ENCODE assay signal across 15 cellular contexts in genomic region chr11:73997120-73997772, GRCh38. TPM values are rescaled to one million over a fixed set of nuclear protein-coding genes. Genes with fewer than 3 reads are reported as not detected.
DNase-seq lines count a peak whose midpoint lies in the region; ATAC-seq, FAIRE-seq and TF ChIP-seq lines count a peak whose summit lies in the region.
"Had no signal": no experiment of that assay in that cellular context is flagged by ENCODE, and none has a peak within 500 bp of the region (broad histone marks: within the 10 kb centered on the region; RNA-seq: fewer than 3 reads in every experiment).

No MANE protein-coding gene starts in this region.

- H4K20me1 ChIP-seq in GM12878 (ENCODE audit: control insufficient read depth, insufficient read depth) = no peaks in the 10 kb centered on the region

- intact Hi-C loops in GM12878 (cut with micrococcal nuclease; ENCODE audit: unreplicated experiment) = loop anchor here (2.0 to 10.0 kb wide), 2 partner anchors 14 to 1818 kb away; partner anchors contain the start of gene UVRAG

- no TSS peak for BruUV-seq in GM12878 (replicated peaks; lab: Mats Ljungman, UMichigan)

- no peaks in the 10 kb centered on the region for H3K27me3 Mint-ChIP-seq in stimulated activated memory B cell treated with anti-CD40 and anti-IgM and Interleukin-4, amounts not matched to agents 10 μg/mL and 1 μg/mL and 100 μg/mL, for 72 hours

- FAIRE-seq in GM12878 (lab: Jason Lieb, UNC) = no peak
- FAIRE-seq: endothelial cell of umbilical vein had no signal

- H3K4me3 Mint-ChIP-seq in stimulated activated memory B cell treated with anti-CD40 and anti-IgM and Interleukin-4, amounts not matched to agents 10 μg/mL and 1 μg/mL and 100 μg/mL, for 72 hours = no peak overlapping the region

- no peaks in the 10 kb centered on the region for H3K36me3 ChIP-seq in GM12878 (ENCODE audit: control insufficient read depth in 2 of 2, insufficient read depth in 2 of 2, low read length in 1 of 2)

- peak; percentile 36 for DNase-seq in activated effector memory CD4-positive, alpha-beta T cell treated with anti-CD3 and anti-CD28 coated beads, Interleukin-2, amount 50 U/mL, for 16 hours
- no peak for DNase-seq in activated effector memory CD4-positive, alpha-beta T cell treated with Interleukin-2 at 50 U/mL for 16 hours
- DNase-seq in NAMALWA (ENCODE audit: low spot score) = peak; percentile 44
- DNase-seq in GM12878 (ENCODE audit: low read depth, low spot score) = no peak
- DNase-seq in NCI-H510A treated with DMSO at 0.1 percent for 48 hours (lab: John Stamatoyannopoulos, UW) = no peak
- no peak for DNase-seq in globus pallidus (ENCODE audit: low spot score)
- no peak for DNase-seq in COLO668 (lab: John Stamatoyannopoulos, UW; ENCODE audit: unreplicated experiment)
- DNase-seq: activated naive CD4-positive, alpha-beta T cell treated with Interleukin-2 at 50 U/mL for 16 hours; NCI-H1417 treated with DMSO at 0.1 percent for 48 hours; NCI-H446 treated with DMSO at 0.1 percent for 48 hours; OCI-M1 had no signal

- no peak overlapping the region for H3K4me3 ChIP-seq in GM12878

- peak overlapping the region; percentile 36; the same call in 1 of the 2 replicates for H3K27ac ChIP-seq in GM12878 (ENCODE audit: control insufficient read depth, insufficient read depth)
- H3K27ac ChIP-seq: parathyroid adenoma had no signal

- H3K36me3 Mint-ChIP-seq in stimulated activated memory B cell treated with anti-CD40 and anti-IgM and Interleukin-4, amounts not matched to agents 10 μg/mL and 1 μg/mL and 100 μg/mL, for 72 hours = peaks cover 9% of the 10 kb centered on the region

- peak overlapping the region; percentile 1; the same call in 1 of the 2 replicates for H2AFZ ChIP-seq in GM12878 (ENCODE audit: control insufficient read depth, low read depth, low read length)
- H2AFZ ChIP-seq: parathyroid adenoma had no signal

- peak; percentile 28 for ATAC-seq in GM12878
- ATAC-seq in stimulated activated memory B cell treated with anti-CD40 and anti-IgM and Interleukin-4, amounts not matched to agents 10 μg/mL and 1 μg/mL and 100 μg/mL, for 72 hours = peak; percentile 73

- H3K27ac Mint-ChIP-seq in stimulated activated memory B cell treated with anti-CD40 and anti-IgM and Interleukin-4, amounts not matched to agents 10 μg/mL and 1 μg/mL and 100 μg/mL, for 72 hours = peak overlapping the region; percentile 91

- CTCF ChIA-PET in GM12878 (lab: Yijun Ruan, JAX) = interaction anchor here (0.7 to 2.5 kb wide), 4 partner anchors 11 to 174 kb away, joined by 3 to 5 read pairs (median 4); no protein-coding TSS in a partner anchor

- no peaks in the 10 kb centered on the region for H3K9me3 Mint-ChIP-seq in stimulated activated memory B cell treated with anti-CD40 and anti-IgM and Interleukin-4, amounts not matched to agents 10 μg/mL and 1 μg/mL and 100 μg/mL, for 72 hours

- WGBS in GM12878 (ENCODE audit: insufficient coverage, insufficient replicate concordance, low lambda C conversion rate, missing lambda C conversion rate) = 2% methylated on average over 3 of the region's 6 CpGs

- peaks cover 63% of the 10 kb centered on the region for H3K4me1 Mint-ChIP-seq in stimulated activated memory B cell treated with anti-CD40 and anti-IgM and Interleukin-4, amounts not matched to agents 10 μg/mL and 1 μg/mL and 100 μg/mL, for 72 hours

- no peak for TF ChIP-seq POLR2A in GM12878 (IDR thresholded peaks at IDR 0.05; ENCODE audit: low read depth, low read length)

- SMC1A ChIA-PET in GM12878 (lab: Charles Lee; ENCODE audit: uncharacterized antibody, unreplicated experiment) = interaction anchor here (0.6 to 1.9 kb wide), 12 partner anchors 15 to 1771 kb away, joined by 3 to 17 read pairs (median 3); partner anchors contain the start of gene UCP2

- 0 out of 2 replicates have a peak, but pooled peaks have one; percentile 5 for TF ChIP-seq RAD21 in GM12878 (IDR thresholded peaks at IDR 0.05; ENCODE audit: insufficient read depth, low read depth, low read length)

- TF ChIP-seq EP300 in GM12878 (IDR thresholded peaks at IDR 0.05; ENCODE audit: borderline replicate concordance in 1 of 2, control insufficient read depth in 1 of 2, low read depth in 2 of 2, low read length in 2 of 2) = no peak

- no peak overlapping the region for H3K9ac ChIP-seq in GM12878 (ENCODE audit: control insufficient read depth, insufficient read depth, low read length)
- H3K9ac ChIP-seq: parathyroid adenoma had no signal

- POLR2A ChIA-PET in GM12878 (lab: Charles Lee) = interaction anchor here (0.7 to 1.5 kb wide), 4 partner anchors 10 to 23 kb away, joined by 3 to 13 read pairs (median 6); no protein-coding TSS in a partner anchor

- H3K4me2 ChIP-seq in GM12878 (ENCODE audit: control insufficient read depth, insufficient read depth) = peak overlapping the region; percentile 74

- H3K4me1 ChIP-seq in GM12878 (ENCODE audit: control insufficient read depth, insufficient read depth, low read length) = peaks cover 53% of the 10 kb centered on the region
- H3K4me1 ChIP-seq: parathyroid adenoma had no signal

- no peaks in the 10 kb centered on the region for H3K9me3 ChIP-seq in GM12878 (replicated peaks; ENCODE audit: control insufficient read depth, insufficient read depth, low read length)

- in situ Hi-C loops in GM12878 (cut with MboI) = no loop called here

- RAD21 ChIA-PET in GM12878 (lab: Charles Lee; ENCODE audit: unreplicated experiment) = interaction anchor here (1.0 to 1.9 kb wide), 7 partner anchors 14 to 66 kb away, joined by 3 to 8 read pairs (median 4); partner anchors contain the start of gene UCP2

- TF ChIP-seq CTCF in GM12878 (IDR thresholded peaks at IDR 0.05 in 2 of 3, conservative IDR thresholded peaks at IDR 0.05 in 1 of 3; ENCODE audit: control insufficient read depth in 2 of 3, extremely low read depth in 1 of 3, insufficient read depth in 1 of 3, low read depth in 3 of 3, low read length in 3 of 3) = peak in 1 of 3 experiments; percentile 12; a peak in 1 of 6 replicates

- no peaks in the 10 kb centered on the region for H3K27me3 ChIP-seq in GM12878 (replicated peaks in 1 of 2; ENCODE audit: control insufficient read depth in 2 of 2, insufficient read depth in 2 of 2, low read length in 1 of 2)

- no peaks in the 10 kb centered on the region for H3K79me2 ChIP-seq in GM12878 (ENCODE audit: control insufficient read depth, insufficient read depth, low read length)
- H3K79me2 ChIP-seq: parathyroid adenoma had no signal

TF ChIP-seq in GM12878, 131 proteins besides CTCF, POLR2A, EP300 and RAD21 (continues in another document):
- TF ChIP-seq KAT2A (conservative IDR thresholded peaks at IDR 0.05; ENCODE audit: control insufficient read depth, low read depth, low read length) = no peak

RNA-seq across cellular contexts. Expression of gene UCP3, which starts 11.6 kb away (rescaled TPM):
- 4.5 and 7.8 TPM in 2 replicates for total RNA-seq in GM12878 (2013; cell fraction: nucleolus; rRNA removed)
- total RNA-seq in GM12878 (2014; rRNA removed) (0.71 and 1.4 TPM in 2 replicates), GM12878 (2014; rRNA removed; fragmentation: Illumina TruSeq; extraction: Trizol) (0.88 and 0.94 TPM in 2 replicates), GM12878 (2021) (1.1 and 1.6 TPM in 2 replicates)
- polyA plus RNA-seq in GM12878 (2011; ENCODE audit: low read depth) = 0.58 TPM
- polyA plus RNA-seq in GM12878 (2011; rRNA removed) (0.53 and 1.2 TPM in 2 replicates), GM12878 (2014; fragmentation: Illumina TruSeq; extraction: Trizol) (0.14 and 0.94 TPM in 2 replicates), GM12878 (2014; fragmentation: Nextera tagmentation; extraction: Ambion mirVana) (under 1 TPM; 0.02 to 0.19 TPM), GM12878 (2014; rRNA removed) (1.5 and 1.9 TPM in 2 replicates), GM12878 (2016; fragmentation: Nextera tagmentation; extraction: Ambion mirVana) (under 1 TPM; 0.23 to 0.58 TPM)
- polyA plus RNA-seq in GM12878 (2011; cell fraction: cytosol; rRNA removed) = 0.58 and 0.89 TPM in 2 replicates
- 4.3 and 7.3 TPM in 2 replicates for polyA plus RNA-seq in GM12878 (2011; cell fraction: nucleus; rRNA removed)
- polyA plus RNA-seq in GM12878 (2012) = 0.66 and 0.85 TPM in 2 replicates
- 0.66 and 2.3 TPM in 2 replicates for polyA minus RNA-seq in GM12878 (2011; rRNA and poly(A)+ RNA removed)
- 1.7 TPM in 1 of 2 replicates, not detected in the other for polyA minus RNA-seq in GM12878 (2011; cell fraction: cytosol; rRNA and poly(A)+ RNA removed)
- polyA minus RNA-seq in GM12878 (2011; cell fraction: nucleus; rRNA and poly(A)+ RNA removed) = 3.0 and 5.2 TPM in 2 replicates

RNA-seq across cellular contexts. Expression of gene UCP2, which starts 14.6 kb away (rescaled TPM):
- total RNA-seq in GM12878 (2013; cell fraction: nucleolus; rRNA removed) = 59.6 and 64.1 TPM in 2 replicates
- total RNA-seq in GM12878 (2014; rRNA removed) (31.1 and 34.0 TPM in 2 replicates), GM12878 (2014; rRNA removed; fragmentation: Illumina TruSeq; extraction: Trizol) (32.9 and 36.0 TPM in 2 replicates), GM12878 (2021) (224 and 237 TPM in 2 replicates)
- polyA plus RNA-seq in GM12878 (2011; ENCODE audit: low read depth) = 127 TPM
- polyA plus RNA-seq in GM12878 (2011; rRNA removed) (27.6 and 52.2 TPM in 2 replicates), GM12878 (2014; fragmentation: Illumina TruSeq; extraction: Trizol) (122 and 187 TPM in 2 replicates), GM12878 (2014; fragmentation: Nextera tagmentation; extraction: Ambion mirVana) (100 to 1,000 TPM; 122 to 134 TPM), GM12878 (2014; rRNA removed) (158 and 175 TPM in 2 replicates), GM12878 (2016; fragmentation: Nextera tagmentation; extraction: Ambion mirVana) (100 to 1,000 TPM; 228 to 248 TPM)
- polyA plus RNA-seq in GM12878 (2011; cell fraction: cytosol; rRNA removed) = 146 and 147 TPM in 2 replicates
- 71.7 and 83.1 TPM in 2 replicates for polyA plus RNA-seq in GM12878 (2011; cell fraction: nucleus; rRNA removed)
- 196 and 231 TPM in 2 replicates for polyA plus RNA-seq in GM12878 (2012)
- polyA minus RNA-seq in GM12878 (2011; rRNA and poly(A)+ RNA removed) = 116 and 196 TPM in 2 replicates
- 109 TPM in 2 replicates for polyA minus RNA-seq in GM12878 (2011; cell fraction: cytosol; rRNA and poly(A)+ RNA removed)
- 77.9 and 115 TPM in 2 replicates for polyA minus RNA-seq in GM12878 (2011; cell fraction: nucleus; rRNA and poly(A)+ RNA removed)

RNA-seq across cellular contexts. Expression of gene DNAJB13, which starts 46.4 kb away (rescaled TPM):
- 0.56 and 0.61 TPM in 2 replicates for total RNA-seq in GM12878 (2013; cell fraction: nucleolus; rRNA removed)
- not detected in 2 replicates for total RNA-seq in GM12878 (2014; rRNA removed)
- not detected in 2 replicates for total RNA-seq in GM12878 (2014; rRNA removed; fragmentation: Illumina TruSeq; extraction: Trizol)
- total RNA-seq in GM12878 (2021) = not detected in 2 replicates
- not detected for polyA plus RNA-seq in GM12878 (2011; ENCODE audit: low read depth)
- polyA plus RNA-seq in GM12878 (2011; rRNA removed) = 0.76 and 0.86 TPM in 2 replicates
- 0.33 and 0.34 TPM in 2 replicates for polyA plus RNA-seq in GM12878 (2011; cell fraction: cytosol; rRNA removed)
- polyA plus RNA-seq in GM12878 (2011; cell fraction: nucleus; rRNA removed) = 1.1 and 1.3 TPM in 2 replicates
- polyA plus RNA-seq in GM12878 (2012) = 0.14 and 0.26 TPM in 2 replicates
- polyA plus RNA-seq in GM12878 (2014; fragmentation: Illumina TruSeq; extraction: Trizol) = 0.07 TPM in 1 of 2 replicates, not detected in the other
- not detected for polyA plus RNA-seq in GM12878 (2014; fragmentation: Nextera tagmentation; extraction: Ambion mirVana)
- 0.15 TPM in 1 of 2 replicates, not detected in the other for polyA plus RNA-seq in GM12878 (2014; rRNA removed)
- not detected for polyA plus RNA-seq in GM12878 (2016; fragmentation: Nextera tagmentation; extraction: Ambion mirVana)
- 0.21 TPM in 1 of 2 replicates, not detected in the other for polyA minus RNA-seq in GM12878 (2011; rRNA and poly(A)+ RNA removed)
- not detected in 2 replicates for polyA minus RNA-seq in GM12878 (2011; cell fraction: cytosol; rRNA and poly(A)+ RNA removed)
- 0.60 TPM in 1 of 2 replicates, not detected in the other for polyA minus RNA-seq in GM12878 (2011; cell fraction: nucleus; rRNA and poly(A)+ RNA removed)
- total RNA-seq: kidney epithelial cell had no signal

Comparison
In these comparisons a context has a peak if more than half of its experiments do, and no peak if none do; other contexts are left out.
1. DNase-seq: peak in activated effector memory CD4-positive, alpha-beta T cell treated with anti-CD3 and anti-CD28 coated beads, Interleukin-2, amount 50 U/mL, for 16 hours (single experiment) and NAMALWA (single experiment); none in activated effector memory CD4-positive, alpha-beta T cell treated with Interleukin-2 at 50 U/mL for 16 hours (single experiment), GM12878 (single experiment), NCI-H510A treated with DMSO at 0.1 percent for 48 hours (single experiment), globus pallidus (single experiment) and COLO668 (single experiment).